ENCODE assay signal across 1 cellular context in the genomic region with DNA sequence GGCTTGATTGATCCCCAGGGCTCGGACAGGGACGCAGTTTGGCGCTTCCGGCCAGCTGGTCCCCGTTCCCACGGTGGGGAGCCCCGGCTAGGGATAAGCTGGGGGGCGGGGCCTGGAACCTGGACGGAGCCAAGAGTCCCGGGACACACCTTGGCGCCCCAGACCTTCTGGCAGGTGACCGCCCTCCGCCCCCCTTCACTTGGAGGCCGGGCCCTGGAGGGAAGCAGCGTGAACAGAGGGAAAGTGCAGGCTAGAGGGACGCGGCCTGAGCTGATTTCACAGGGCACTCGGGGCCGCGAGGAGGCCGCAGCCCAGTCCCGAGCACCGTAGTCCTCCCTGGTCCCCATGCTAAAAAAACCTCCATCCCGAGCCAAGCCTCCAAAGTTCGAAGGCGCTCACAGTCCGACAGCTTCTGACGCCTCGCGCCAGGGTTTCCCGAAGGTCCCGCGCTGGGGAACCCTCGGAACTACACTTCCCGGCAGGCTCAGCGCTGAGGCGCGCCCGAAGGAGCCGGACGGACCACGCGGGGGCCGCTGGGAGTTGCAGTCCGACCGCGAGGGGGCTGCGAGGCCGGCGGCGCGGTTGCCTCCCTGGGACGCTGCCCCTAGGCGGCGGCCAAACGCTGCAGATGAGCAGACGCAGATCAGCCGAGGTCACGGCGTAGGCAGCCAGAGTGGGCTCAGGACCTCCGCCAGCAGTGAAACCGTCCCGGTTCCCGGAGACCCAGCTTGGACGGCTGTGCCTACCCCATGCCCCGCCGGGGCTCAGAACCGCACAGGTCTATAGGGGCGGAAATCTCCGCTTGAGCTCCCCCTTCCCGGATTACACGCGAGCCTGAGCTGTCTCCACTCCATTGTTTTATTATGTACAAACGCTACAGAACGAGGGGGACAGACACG.
A peak's percentile ranks its signal among the peaks of the same experiment; 100 is the strongest.
TF ChIP-seq lines count a peak whose summit lies in the region.

A gene with protein sequence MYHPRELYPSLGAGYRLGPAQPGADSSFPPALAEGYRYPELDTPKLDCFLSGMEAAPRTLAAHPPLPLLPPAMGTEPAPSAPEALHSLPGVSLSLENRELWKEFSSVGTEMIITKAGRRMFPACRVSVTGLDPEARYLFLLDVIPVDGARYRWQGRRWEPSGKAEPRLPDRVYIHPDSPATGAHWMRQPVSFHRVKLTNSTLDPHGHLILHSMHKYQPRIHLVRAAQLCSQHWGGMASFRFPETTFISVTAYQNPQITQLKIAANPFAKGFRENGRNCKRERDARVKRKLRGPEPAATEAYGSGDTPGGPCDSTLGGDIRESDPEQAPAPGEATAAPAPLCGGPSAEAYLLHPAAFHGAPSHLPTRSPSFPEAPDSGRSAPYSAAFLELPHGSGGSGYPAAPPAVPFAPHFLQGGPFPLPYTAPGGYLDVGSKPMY (minus strand): TSS at position 451 of the 899 bp plus-strand sequence. CDS start 731 bp downstream, outside the sequence.

TF ChIP-seq in GM12878, 131 proteins besides CTCF, POLR2A, EP300 and RAD21 (continued from another document and continues in another):
- TF ChIP-seq TARDBP (IDR thresholded peaks at IDR 0.05; ENCODE audit: borderline replicate concordance) (peak; percentile 95), KDM1A (IDR thresholded peaks at IDR 0.05; ENCODE audit: borderline replicate concordance) (no peak), NFXL1 (IDR thresholded peaks at IDR 0.05; ENCODE audit: borderline replicate concordance) (no peak), JUNB (IDR thresholded peaks at IDR 0.05) (no peak), HCFC1 (IDR thresholded peaks at IDR 0.05; ENCODE audit: low read length) (peak; percentile 100), FOXK2 (IDR thresholded peaks at IDR 0.05) (no peak), CREM (IDR thresholded peaks at IDR 0.05; ENCODE audit: low read depth) (peak; percentile 85), HDAC6 (IDR thresholded peaks at IDR 0.05; ENCODE audit: unreplicated experiment) (no peak), ZNF384 (IDR thresholded peaks at IDR 0.05; ENCODE audit: borderline replicate concordance, low read depth, low read length) (no peak), BMI1 (IDR thresholded peaks at IDR 0.05; ENCODE audit: borderline replicate concordance) (no peak), SUZ12 (IDR thresholded peaks at IDR 0.05; ENCODE audit: unreplicated experiment) (peak; percentile 99), BCL11A (IDR thresholded peaks at IDR 0.05; ENCODE audit: low read depth, low read length) (0 out of 2 replicates have a peak, but pooled peaks have one; percentile 11), TCF3 (IDR thresholded peaks at IDR 0.05; ENCODE audit: borderline replicate concordance, insufficient read depth, low read depth, low read length) (0 out of 2 replicates have a peak, but pooled peaks have one; percentile 42), IKZF1 (conservative IDR thresholded peaks at IDR 0.05) (peak; percentile 97), SPI1 (IDR thresholded peaks at IDR 0.05; ENCODE audit: borderline replicate concordance, insufficient read depth, low read depth, low read length) (no peak), POLR2AphosphoS5 (IDR thresholded peaks at IDR 0.05; ENCODE audit: low read length) (peak; percentile 52; the same call in 1 of the 2 replicates), CHD1 (IDR thresholded peaks at IDR 0.05; ENCODE audit: low read depth, low read length) (no peak), NR2C2 (IDR thresholded peaks at IDR 0.05; ENCODE audit: borderline replicate concordance, control insufficient read depth, insufficient read length, low read depth) (no peak), SMC3 (IDR thresholded peaks at IDR 0.05; ENCODE audit: borderline replicate concordance, low read length) (peak; percentile 32; the same call in 1 of the 2 replicates), RFX5 (IDR thresholded peaks at IDR 0.05; ENCODE audit: low read depth, low read length) (no peak), ETV6 (conservative IDR thresholded peaks at IDR 0.05 in 1 of 2, IDR thresholded peaks at IDR 0.05 in 1 of 2; ENCODE audit: borderline replicate concordance in 1 of 2, low read depth in 1 of 2) (no peak; a peak in 1 of 4 replicates), ZZZ3 (IDR thresholded peaks at IDR 0.05; ENCODE audit: control insufficient read depth, insufficient read length, low read depth) (no peak), WRNIP1 (IDR thresholded peaks at IDR 0.05; ENCODE audit: borderline replicate concordance, low read depth, low read length) (no peak), RB1 (IDR thresholded peaks at IDR 0.05; ENCODE audit: borderline replicate concordance) (peak; percentile 76; the same call in 1 of the 2 replicates), NBN (IDR thresholded peaks at IDR 0.05) (no peak), SREBF1 (IDR thresholded peaks at IDR 0.05; ENCODE audit: low read length) (peak; percentile 84; the same call in 1 of the 2 replicates), SREBF2 (IDR thresholded peaks at IDR 0.05; ENCODE audit: low read length) (no peak)
- TF ChIP-seq, protein P1, sequence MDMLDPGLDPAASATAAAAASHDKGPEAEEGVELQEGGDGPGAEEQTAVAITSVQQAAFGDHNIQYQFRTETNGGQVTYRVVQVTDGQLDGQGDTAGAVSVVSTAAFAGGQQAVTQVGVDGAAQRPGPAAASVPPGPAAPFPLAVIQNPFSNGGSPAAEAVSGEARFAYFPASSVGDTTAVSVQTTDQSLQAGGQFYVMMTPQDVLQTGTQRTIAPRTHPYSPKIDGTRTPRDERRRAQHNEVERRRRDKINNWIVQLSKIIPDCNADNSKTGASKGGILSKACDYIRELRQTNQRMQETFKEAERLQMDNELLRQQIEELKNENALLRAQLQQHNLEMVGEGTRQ (IDR thresholded peaks at IDR 0.05; ENCODE audit: borderline replicate concordance, low read depth, low read length): no peak
- TF ChIP-seq, protein P2, sequence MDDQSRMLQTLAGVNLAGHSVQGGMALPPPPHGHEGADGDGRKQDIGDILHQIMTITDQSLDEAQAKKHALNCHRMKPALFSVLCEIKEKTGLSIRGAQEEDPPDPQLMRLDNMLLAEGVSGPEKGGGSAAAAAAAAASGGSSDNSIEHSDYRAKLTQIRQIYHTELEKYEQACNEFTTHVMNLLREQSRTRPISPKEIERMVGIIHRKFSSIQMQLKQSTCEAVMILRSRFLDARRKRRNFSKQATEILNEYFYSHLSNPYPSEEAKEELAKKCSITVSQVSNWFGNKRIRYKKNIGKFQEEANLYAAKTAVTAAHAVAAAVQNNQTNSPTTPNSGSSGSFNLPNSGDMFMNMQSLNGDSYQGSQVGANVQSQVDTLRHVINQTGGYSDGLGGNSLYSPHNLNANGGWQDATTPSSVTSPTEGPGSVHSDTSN (IDR thresholded peaks at IDR 0.05; ENCODE audit: insufficient replicate concordance, low read depth, low read length): no peak
- TF ChIP-seq, protein P3, sequence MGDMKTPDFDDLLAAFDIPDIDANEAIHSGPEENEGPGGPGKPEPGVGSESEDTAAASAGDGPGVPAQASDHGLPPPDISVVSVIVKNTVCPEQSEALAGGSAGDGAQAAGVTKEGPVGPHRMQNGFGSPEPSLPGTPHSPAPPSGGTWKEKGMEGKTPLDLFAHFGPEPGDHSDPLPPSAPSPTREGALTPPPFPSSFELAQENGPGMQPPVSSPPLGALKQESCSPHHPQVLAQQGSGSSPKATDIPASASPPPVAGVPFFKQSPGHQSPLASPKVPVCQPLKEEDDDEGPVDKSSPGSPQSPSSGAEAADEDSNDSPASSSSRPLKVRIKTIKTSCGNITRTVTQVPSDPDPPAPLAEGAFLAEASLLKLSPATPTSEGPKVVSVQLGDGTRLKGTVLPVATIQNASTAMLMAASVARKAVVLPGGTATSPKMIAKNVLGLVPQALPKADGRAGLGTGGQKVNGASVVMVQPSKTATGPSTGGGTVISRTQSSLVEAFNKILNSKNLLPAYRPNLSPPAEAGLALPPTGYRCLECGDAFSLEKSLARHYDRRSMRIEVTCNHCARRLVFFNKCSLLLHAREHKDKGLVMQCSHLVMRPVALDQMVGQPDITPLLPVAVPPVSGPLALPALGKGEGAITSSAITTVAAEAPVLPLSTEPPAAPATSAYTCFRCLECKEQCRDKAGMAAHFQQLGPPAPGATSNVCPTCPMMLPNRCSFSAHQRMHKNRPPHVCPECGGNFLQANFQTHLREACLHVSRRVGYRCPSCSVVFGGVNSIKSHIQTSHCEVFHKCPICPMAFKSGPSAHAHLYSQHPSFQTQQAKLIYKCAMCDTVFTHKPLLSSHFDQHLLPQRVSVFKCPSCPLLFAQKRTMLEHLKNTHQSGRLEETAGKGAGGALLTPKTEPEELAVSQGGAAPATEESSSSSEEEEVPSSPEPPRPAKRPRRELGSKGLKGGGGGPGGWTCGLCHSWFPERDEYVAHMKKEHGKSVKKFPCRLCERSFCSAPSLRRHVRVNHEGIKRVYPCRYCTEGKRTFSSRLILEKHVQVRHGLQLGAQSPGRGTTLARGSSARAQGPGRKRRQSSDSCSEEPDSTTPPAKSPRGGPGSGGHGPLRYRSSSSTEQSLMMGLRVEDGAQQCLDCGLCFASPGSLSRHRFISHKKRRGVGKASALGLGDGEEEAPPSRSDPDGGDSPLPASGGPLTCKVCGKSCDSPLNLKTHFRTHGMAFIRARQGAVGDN (IDR thresholded peaks at IDR 0.05): peak; percentile 29; the same call in 1 of the 2 replicates
- TF ChIP-seq, protein P4, sequence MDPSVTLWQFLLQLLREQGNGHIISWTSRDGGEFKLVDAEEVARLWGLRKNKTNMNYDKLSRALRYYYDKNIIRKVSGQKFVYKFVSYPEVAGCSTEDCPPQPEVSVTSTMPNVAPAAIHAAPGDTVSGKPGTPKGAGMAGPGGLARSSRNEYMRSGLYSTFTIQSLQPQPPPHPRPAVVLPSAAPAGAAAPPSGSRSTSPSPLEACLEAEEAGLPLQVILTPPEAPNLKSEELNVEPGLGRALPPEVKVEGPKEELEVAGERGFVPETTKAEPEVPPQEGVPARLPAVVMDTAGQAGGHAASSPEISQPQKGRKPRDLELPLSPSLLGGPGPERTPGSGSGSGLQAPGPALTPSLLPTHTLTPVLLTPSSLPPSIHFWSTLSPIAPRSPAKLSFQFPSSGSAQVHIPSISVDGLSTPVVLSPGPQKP (IDR thresholded peaks at IDR 0.05; ENCODE audit: low read depth, low read length): 0 out of 2 replicates have a peak, but pooled peaks have one; percentile 36
- TF ChIP-seq, protein P5, sequence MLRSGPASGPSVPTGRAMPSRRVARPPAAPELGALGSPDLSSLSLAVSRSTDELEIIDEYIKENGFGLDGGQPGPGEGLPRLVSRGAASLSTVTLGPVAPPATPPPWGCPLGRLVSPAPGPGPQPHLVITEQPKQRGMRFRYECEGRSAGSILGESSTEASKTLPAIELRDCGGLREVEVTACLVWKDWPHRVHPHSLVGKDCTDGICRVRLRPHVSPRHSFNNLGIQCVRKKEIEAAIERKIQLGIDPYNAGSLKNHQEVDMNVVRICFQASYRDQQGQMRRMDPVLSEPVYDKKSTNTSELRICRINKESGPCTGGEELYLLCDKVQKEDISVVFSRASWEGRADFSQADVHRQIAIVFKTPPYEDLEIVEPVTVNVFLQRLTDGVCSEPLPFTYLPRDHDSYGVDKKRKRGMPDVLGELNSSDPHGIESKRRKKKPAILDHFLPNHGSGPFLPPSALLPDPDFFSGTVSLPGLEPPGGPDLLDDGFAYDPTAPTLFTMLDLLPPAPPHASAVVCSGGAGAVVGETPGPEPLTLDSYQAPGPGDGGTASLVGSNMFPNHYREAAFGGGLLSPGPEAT (IDR thresholded peaks at IDR 0.05; ENCODE audit: low read depth): no peak
- TF ChIP-seq, protein P6, sequence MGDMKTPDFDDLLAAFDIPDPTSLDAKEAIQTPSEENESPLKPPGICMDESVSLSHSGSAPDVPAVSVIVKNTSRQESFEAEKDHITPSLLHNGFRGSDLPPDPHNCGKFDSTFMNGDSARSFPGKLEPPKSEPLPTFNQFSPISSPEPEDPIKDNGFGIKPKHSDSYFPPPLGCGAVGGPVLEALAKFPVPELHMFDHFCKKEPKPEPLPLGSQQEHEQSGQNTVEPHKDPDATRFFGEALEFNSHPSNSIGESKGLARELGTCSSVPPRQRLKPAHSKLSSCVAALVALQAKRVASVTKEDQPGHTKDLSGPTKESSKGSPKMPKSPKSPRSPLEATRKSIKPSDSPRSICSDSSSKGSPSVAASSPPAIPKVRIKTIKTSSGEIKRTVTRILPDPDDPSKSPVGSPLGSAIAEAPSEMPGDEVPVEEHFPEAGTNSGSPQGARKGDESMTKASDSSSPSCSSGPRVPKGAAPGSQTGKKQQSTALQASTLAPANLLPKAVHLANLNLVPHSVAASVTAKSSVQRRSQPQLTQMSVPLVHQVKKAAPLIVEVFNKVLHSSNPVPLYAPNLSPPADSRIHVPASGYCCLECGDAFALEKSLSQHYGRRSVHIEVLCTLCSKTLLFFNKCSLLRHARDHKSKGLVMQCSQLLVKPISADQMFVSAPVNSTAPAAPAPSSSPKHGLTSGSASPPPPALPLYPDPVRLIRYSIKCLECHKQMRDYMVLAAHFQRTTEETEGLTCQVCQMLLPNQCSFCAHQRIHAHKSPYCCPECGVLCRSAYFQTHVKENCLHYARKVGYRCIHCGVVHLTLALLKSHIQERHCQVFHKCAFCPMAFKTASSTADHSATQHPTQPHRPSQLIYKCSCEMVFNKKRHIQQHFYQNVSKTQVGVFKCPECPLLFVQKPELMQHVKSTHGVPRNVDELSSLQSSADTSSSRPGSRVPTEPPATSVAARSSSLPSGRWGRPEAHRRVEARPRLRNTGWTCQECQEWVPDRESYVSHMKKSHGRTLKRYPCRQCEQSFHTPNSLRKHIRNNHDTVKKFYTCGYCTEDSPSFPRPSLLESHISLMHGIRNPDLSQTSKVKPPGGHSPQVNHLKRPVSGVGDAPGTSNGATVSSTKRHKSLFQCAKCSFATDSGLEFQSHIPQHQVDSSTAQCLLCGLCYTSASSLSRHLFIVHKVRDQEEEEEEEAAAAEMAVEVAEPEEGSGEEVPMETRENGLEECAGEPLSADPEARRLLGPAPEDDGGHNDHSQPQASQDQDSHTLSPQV (IDR thresholded peaks at IDR 0.05): peak; percentile 79; the same call in 1 of the 2 replicates
- TF ChIP-seq, protein P7, sequence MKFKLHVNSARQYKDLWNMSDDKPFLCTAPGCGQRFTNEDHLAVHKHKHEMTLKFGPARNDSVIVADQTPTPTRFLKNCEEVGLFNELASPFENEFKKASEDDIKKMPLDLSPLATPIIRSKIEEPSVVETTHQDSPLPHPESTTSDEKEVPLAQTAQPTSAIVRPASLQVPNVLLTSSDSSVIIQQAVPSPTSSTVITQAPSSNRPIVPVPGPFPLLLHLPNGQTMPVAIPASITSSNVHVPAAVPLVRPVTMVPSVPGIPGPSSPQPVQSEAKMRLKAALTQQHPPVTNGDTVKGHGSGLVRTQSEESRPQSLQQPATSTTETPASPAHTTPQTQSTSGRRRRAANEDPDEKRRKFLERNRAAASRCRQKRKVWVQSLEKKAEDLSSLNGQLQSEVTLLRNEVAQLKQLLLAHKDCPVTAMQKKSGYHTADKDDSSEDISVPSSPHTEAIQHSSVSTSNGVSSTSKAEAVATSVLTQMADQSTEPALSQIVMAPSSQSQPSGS (IDR thresholded peaks at IDR 0.05; ENCODE audit: low read length): no peak
